ENCODE assay signal across 18 cellular contexts in the genomic region with DNA sequence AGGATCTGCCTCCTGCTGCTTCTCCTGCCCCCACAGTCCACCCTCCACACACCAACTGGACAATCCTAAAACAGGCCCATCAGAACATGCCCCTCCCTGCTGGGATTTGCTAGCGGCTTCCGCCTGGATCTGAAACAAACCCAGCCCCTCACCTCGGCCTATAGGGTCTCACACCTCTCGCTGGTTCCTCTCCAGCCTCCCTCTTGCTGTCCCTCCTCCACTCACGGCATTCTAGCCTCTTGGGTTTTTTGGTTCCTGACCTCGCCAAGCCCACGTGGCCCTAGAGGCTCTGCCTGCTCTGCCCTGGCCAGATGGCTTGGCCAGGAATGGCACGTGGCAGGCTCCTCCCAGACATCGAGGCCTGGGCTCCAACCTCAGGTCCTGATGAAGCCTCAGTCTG. TPM values are rescaled to one million over a fixed set of nuclear protein-coding genes. Genes with fewer than 3 reads are reported as not detected.
DNase-seq lines count a peak whose midpoint lies in the region; ATAC-seq, FAIRE-seq and TF ChIP-seq lines count a peak whose summit lies in the region.
"Had no signal": no experiment of that assay in that cellular context is flagged by ENCODE, and none has a peak within 500 bp of the region (broad histone marks: within the 10 kb centered on the region; RNA-seq: fewer than 3 reads in every experiment).

No MANE protein-coding gene starts in this region.

- dilution Hi-C loops in mammary epithelial cell (cut with HindIII; ENCODE audit: low sequenced_read_pairs), result no loop called here

- H4K91ac ChIP-seq in H1 (replicated peaks; ENCODE audit: insufficient read length, low read length), result peak overlapping the region; percentile 58

- no peak for TF ChIP-seq EP300 in H1 (IDR thresholded peaks at IDR 0.05; ENCODE audit: borderline replicate concordance in 1 of 2, low read depth in 2 of 2, low read length in 2 of 2)

- no peak overlapping the region for H2AFZ ChIP-seq in mammary epithelial cell (ENCODE audit: low read depth, low read length)
- no peak overlapping the region for H2AFZ ChIP-seq in H1 (ENCODE audit: low read length)
- no peak overlapping the region for H2AFZ ChIP-seq in parathyroid adenoma
- H2AFZ ChIP-seq: GM23338, hepatocyte had no signal

- TF ChIP-seq POLR2A in H1 (IDR thresholded peaks at IDR 0.05; ENCODE audit: control extremely low read depth in 1 of 2, low read depth in 2 of 2, low read length in 2 of 2), result no peak
- TF ChIP-seq POLR2A in uterus (IDR thresholded peaks at IDR 0.05), result no peak

- TF ChIP-seq RAD21 in H1 (IDR thresholded peaks at IDR 0.05 in 1 of 2, conservative IDR thresholded peaks at IDR 0.05 in 1 of 2; ENCODE audit: low read depth in 2 of 2, low read length in 2 of 2), result no peak

- in situ Hi-C loops in mammary epithelial cell (cut with MboI; ENCODE audit: low sequenced_read_pairs in 2 of 2), result no loop called here

- WGBS in mammary epithelial cell (ENCODE audit: low coverage, missing lambda C conversion rate), result 52% methylated on average over 3 of the region's 9 CpGs
- WGBS in H1 (ENCODE audit: extremely low coverage in 1 of 2, insufficient coverage in 1 of 2, insufficient read length in 1 of 2, insufficient replicate concordance in 2 of 2, low coverage in 1 of 2, low lambda C conversion rate in 2 of 2, missing lambda C conversion rate in 1 of 2), 2 experiments, result 97% methylated on average over 9 of the region's 9 CpGs; no CpG with 5 or more reads in 1 of the 2 experiments

- H4K5ac ChIP-seq in H1 (ENCODE audit: insufficient read length, low read depth, low read length), result no peak overlapping the region

- no peaks in the 10 kb centered on the region for H4K20me1 ChIP-seq in mammary epithelial cell (ENCODE audit: insufficient read depth, low read length)
- H4K20me1 ChIP-seq in H1 (replicated peaks in 1 of 2; ENCODE audit: control insufficient read depth in 1 of 2, insufficient read depth in 2 of 2, low read length in 2 of 2), result peaks cover 0 to 6% of the 10 kb centered on the region in 2 experiments

- H2BK15ac ChIP-seq in H1 (ENCODE audit: low read length), result no peak overlapping the region

- H3K27me3 Mint-ChIP-seq in MCF 10A (ENCODE audit: insufficient read depth, unreplicated experiment), result no peaks in the 10 kb centered on the region
- H3K27me3 Mint-ChIP-seq: activated CD8-positive, alpha-beta memory T cell treated with anti-CD3 and anti-CD28 coated beads, Interleukin-2, amount 10 ng/mL, durations not matched to agents 7 days and 5 days had no signal

- H3K18ac ChIP-seq in H1 (ENCODE audit: extremely low read depth, low read length), result no peak overlapping the region

- H3K23ac ChIP-seq in H1 (ENCODE audit: insufficient read length), result no peak overlapping the region

- H3K23me2 ChIP-seq in H1 (ENCODE audit: low read depth, low read length), result no peaks in the 10 kb centered on the region

- CTCF ChIA-PET in MCF 10A (lab: Yijun Ruan, JAX), result interaction anchor here (1.0 to 2.0 kb wide), 3 partner anchors 10 to 70 kb away, joined by 3 to 10 read pairs (median 8); no protein-coding TSS in a partner anchor
- CTCF ChIA-PET in mammary epithelial cell (lab: Charles Lee; ENCODE audit: low non-redundant PET), result no interaction called here
- CTCF ChIA-PET in H1 (lab: Charles Lee; ENCODE audit: partially characterized antibody), result interaction anchor here (1.6 to 2.0 kb wide), 3 partner anchors 9 to 37 kb away, joined by 4 to 6 read pairs (median 5); no protein-coding TSS in a partner anchor

- no peaks in the 10 kb centered on the region for H3K36me3 Mint-ChIP-seq in MCF 10A (ENCODE audit: insufficient read depth, unreplicated experiment)
- H3K36me3 Mint-ChIP-seq: activated CD8-positive, alpha-beta memory T cell treated with anti-CD3 and anti-CD28 coated beads, Interleukin-2, amount 10 ng/mL, durations not matched to agents 7 days and 5 days had no signal

- H3K4me2 ChIP-seq in mammary epithelial cell (ENCODE audit: insufficient read depth, low read depth, low read length) (no peak overlapping the region), H1 (ENCODE audit: insufficient read depth in 1 of 2, low read depth in 2 of 2, low read length in 2 of 2) (no peak overlapping the region), parathyroid adenoma (ENCODE audit: low read length) (no peak overlapping the region)
- H3K4me2 ChIP-seq: GM23338, hepatocyte had no signal

- H3K36me3 ChIP-seq in mammary epithelial cell (ENCODE audit: insufficient read depth, low read length), result no peaks in the 10 kb centered on the region
- H3K36me3 ChIP-seq in H1 (ENCODE audit: control insufficient read depth in 2 of 4, insufficient read depth in 4 of 4, low read length in 3 of 4), result no peaks in the 10 kb centered on the region; a peak in 1 of 8 replicates
- no peaks in the 10 kb centered on the region for H3K36me3 ChIP-seq in parathyroid adenoma (ENCODE audit: control insufficient read depth, insufficient read depth, low read length)
- H3K36me3 ChIP-seq in uterus, result no peaks in the 10 kb centered on the region

- H2BK12ac ChIP-seq in H1 (ENCODE audit: low read depth, low read length), result 0 out of 2 replicates have a peak overlapping the region, but pooled peaks have one; percentile 9

- H3K4me1 ChIP-seq in mammary epithelial cell (ENCODE audit: insufficient read depth, low read length) (peaks cover 83% of the 10 kb centered on the region), H1 (replicated peaks in 1 of 4; ENCODE audit: control insufficient read depth in 3 of 4, insufficient read depth in 4 of 4, low read length in 3 of 4) (peaks cover 0 to 12% (median 7%) of the 10 kb centered on the region in 4 experiments; a peak in 4 of 7 replicates), parathyroid adenoma (peaks cover 23% of the 10 kb centered on the region), uterus (peaks cover 15 to 29% of the 10 kb centered on the region in 2 donors)

- TF ChIP-seq CTCF in MCF 10A (IDR thresholded peaks at IDR 0.05; ENCODE audit: unreplicated experiment), result no peak
- no peak for TF ChIP-seq CTCF in mammary epithelial cell (conservative IDR thresholded peaks at IDR 0.05 in 1 of 2, IDR thresholded peaks at IDR 0.05 in 1 of 2; ENCODE audit: extremely low read depth in 1 of 2, insufficient read depth in 1 of 2, low read depth in 1 of 2, low read length in 2 of 2)
- TF ChIP-seq CTCF in H1 (IDR thresholded peaks at IDR 0.05; ENCODE audit: control extremely low read depth in 1 of 3, insufficient read depth in 1 of 3, low read depth in 1 of 3, low read length in 3 of 3), result no peak
- TF ChIP-seq CTCF in parathyroid adenoma (IDR thresholded peaks at IDR 0.05), result no peak
- TF ChIP-seq CTCF in uterus (IDR thresholded peaks at IDR 0.05), result no peak

- H2AK5ac ChIP-seq in H1 (ENCODE audit: low read depth, low read length), result no peak overlapping the region

- no peak for FAIRE-seq in H1 (lab: Jason Lieb, UNC)
- FAIRE-seq: GM12891, urothelium cell line had no signal

- H3K14ac ChIP-seq in H1 (ENCODE audit: insufficient read length), result no peak overlapping the region

- POLR2A ChIA-PET in MCF 10A (lab: Yijun Ruan, JAX) (interaction anchor here (3.9 kb wide), 1 partner anchor 14 kb away, joined by 18 read pairs; no protein-coding TSS in a partner anchor), H1 (lab: Charles Lee; ENCODE audit: partially characterized antibody) (interaction anchor here (1.0 kb wide), 1 partner anchor 10 kb away, joined by 4 read pairs; no protein-coding TSS in a partner anchor)

- peaks cover 39% of the 10 kb centered on the region for H3K4me1 Mint-ChIP-seq in MCF 10A (ENCODE audit: insufficient read depth, unreplicated experiment)

- no peak overlapping the region for H4K8ac ChIP-seq in H1 (ENCODE audit: extremely low read depth, insufficient read depth, low read length)

- H3K79me2 ChIP-seq in mammary epithelial cell (ENCODE audit: insufficient read depth, low read length) (no peaks in the 10 kb centered on the region), H1 (ENCODE audit: control insufficient read depth in 1 of 2, insufficient read depth in 2 of 2, low read length in 2 of 2) (no peaks in the 10 kb centered on the region), parathyroid adenoma (peaks cover 3% of the 10 kb centered on the region)
- H3K79me2 ChIP-seq: hepatocyte had no signal

- no TSS peak for BruUV-seq in MCF 10A (replicated peaks; lab: Mats Ljungman, UMichigan)
- no TSS peak for BruUV-seq in mammary epithelial cell (replicated peaks; lab: Mats Ljungman, UMichigan)

- H2BK5ac ChIP-seq in H1 (ENCODE audit: low read depth, low read length), result 0 out of 2 replicates have a peak overlapping the region, but pooled peaks have one; percentile 44

- intact Hi-C loops in MCF 10A (cut with micrococcal nuclease) (no loop called here), mammary epithelial cell (cut with micrococcal nuclease) (no loop called here), uterus (cut with DNase I; ENCODE audit: low total_unique reads) (no loop called here)

- H3K4me3 Mint-ChIP-seq in MCF 10A (ENCODE audit: unreplicated experiment), result no peak overlapping the region
- H3K4me3 Mint-ChIP-seq: activated CD8-positive, alpha-beta memory T cell treated with anti-CD3 and anti-CD28 coated beads, Interleukin-2, amount 10 ng/mL, durations not matched to agents 7 days and 5 days; GM23338 had no signal

- no peak overlapping the region for H2BK20ac ChIP-seq in H1 (ENCODE audit: low read length)

- H3K9me3 Mint-ChIP-seq in MCF 10A (ENCODE audit: unreplicated experiment), result no peaks in the 10 kb centered on the region
- H3K9me3 Mint-ChIP-seq: GM23338 had no signal

- no peak overlapping the region for H2BK120ac ChIP-seq in H1 (replicated peaks; ENCODE audit: low read depth, low read length)

- ATAC-seq in HG02973 (IDR thresholded peaks at IDR 0.05; ENCODE audit: unreplicated experiment) (no peak), HG03159 (IDR thresholded peaks at IDR 0.05; ENCODE audit: unreplicated experiment) (no peak)
- ATAC-seq: activated CD8-positive, alpha-beta memory T cell treated with anti-CD3 and anti-CD28 coated beads, Interleukin-2, amount 10 ng/mL, durations not matched to agents 7 days and 5 days; GM23338 had no signal

- H3K9ac ChIP-seq in mammary epithelial cell (ENCODE audit: insufficient read depth, low read length), result no peak overlapping the region
- no peak overlapping the region for H3K9ac ChIP-seq in H1 (replicated peaks in 1 of 4; ENCODE audit: extremely low read depth in 1 of 4, low read depth in 3 of 4, low read length in 3 of 4)
- no peak overlapping the region for H3K9ac ChIP-seq in parathyroid adenoma

- peaks cover 2% of the 10 kb centered on the region; the same call in 1 of the 2 replicates for H3K79me1 ChIP-seq in H1 (ENCODE audit: low read depth, low read length)

- H3K9me3 ChIP-seq in mammary epithelial cell (replicated peaks; ENCODE audit: insufficient read depth, low read length) (no peaks in the 10 kb centered on the region), H1 (ENCODE audit: insufficient read depth in 2 of 2, low read depth in 1 of 2, low read length in 1 of 2) (no peaks in the 10 kb centered on the region), parathyroid adenoma (ENCODE audit: control insufficient read depth, low read length) (no peaks in the 10 kb centered on the region), uterus (no peaks in the 10 kb centered on the region)

- DNase-seq in MCF 10A (ENCODE audit: unreplicated experiment) (no peak), mammary epithelial cell (no peak), H1 (ENCODE audit: low read depth in 1 of 2, low spot score in 2 of 2) (no peak), uterus (no peak), NAMALWA (ENCODE audit: low spot score) (no peak)
- DNase-seq: activated CD8-positive, alpha-beta memory T cell treated with anti-CD3 and anti-CD28 coated beads, Interleukin-2, amount 10 ng/mL, durations not matched to agents 7 days and 5 days; DND-41; NCI-H1092; T-helper 9 cell had no signal

- H3K4me3 ChIP-seq in mammary epithelial cell (replicated peaks in 1 of 3; ENCODE audit: insufficient read depth in 1 of 3, low read depth in 2 of 3, low read length in 3 of 3) (no peak overlapping the region), H1 (ENCODE audit: extremely low read depth in 1 of 4, insufficient read depth in 2 of 4, low read depth in 3 of 4, low read length in 4 of 4) (no peak overlapping the region), parathyroid adenoma (ENCODE audit: low read depth, low read length) (no peak overlapping the region), uterus (no peak overlapping the region)
- H3K4me3 ChIP-seq: GM23338, hepatocyte, lung had no signal

- H3K27me3 ChIP-seq in mammary epithelial cell (ENCODE audit: insufficient read depth, low read length) (no peaks in the 10 kb centered on the region), H1 (replicated peaks in 1 of 4; ENCODE audit: control insufficient read depth in 3 of 4, extremely low read depth in 1 of 4, insufficient read depth in 3 of 4, low read length in 3 of 4) (no peaks in the 10 kb centered on the region), parathyroid adenoma (ENCODE audit: control insufficient read depth, insufficient read depth, low read length) (no peaks in the 10 kb centered on the region), uterus (no peaks in the 10 kb centered on the region)
- H3K27me3 ChIP-seq: hepatocyte had no signal

- H3K4ac ChIP-seq in H1 (replicated peaks; ENCODE audit: insufficient read length, low read depth, low read length), result no peak overlapping the region

- peak overlapping the region; percentile 88 for H3K27ac Mint-ChIP-seq in MCF 10A (ENCODE audit: low read depth, unreplicated experiment)
- H3K27ac Mint-ChIP-seq: activated CD8-positive, alpha-beta memory T cell treated with anti-CD3 and anti-CD28 coated beads, Interleukin-2, amount 10 ng/mL, durations not matched to agents 7 days and 5 days had no signal

- H3K27ac ChIP-seq in mammary epithelial cell (ENCODE audit: insufficient read depth, low read depth, low read length), result no peak overlapping the region
- no peak overlapping the region for H3K27ac ChIP-seq in H1 (ENCODE audit: low read depth, low read length)
- peak overlapping the region; percentile 96 for H3K27ac ChIP-seq in parathyroid adenoma
- H3K27ac ChIP-seq in uterus, result peak overlapping the region; percentile 94 to 96

- H3K56ac ChIP-seq in H1 (replicated peaks; ENCODE audit: insufficient read length, low read depth, low read length), result no peak overlapping the region

RNA-seq across cellular contexts. Expression of gene MTSS2, which starts 15.7 kb away (rescaled TPM):
- total RNA-seq in MCF 10A (2022) (75.8 and 78.7 TPM in 2 replicates), mammary epithelial cell (10 to 100 TPM; 25.8 to 42.9 TPM), uterus (100 to 1,000 TPM in 1 of 4 donors, 10 to 100 TPM in 3; 11.2 to 142 (median 18.2) TPM)
- polyA plus RNA-seq in mammary epithelial cell (46.7 TPM), H1 (2011; rRNA removed) (23.3 and 33.8 TPM in 2 replicates)
- 28.8 TPM for polyA minus RNA-seq in mammary epithelial cell
- 34.2 and 36.7 TPM in 2 replicates for total RNA-seq in H1 (2021; fragmentation: NEBNext Ultra II Directional; extraction: Animal tissue kit (Norgen Biotek cat#: 25700))
- 26.1 TPM for polyA plus RNA-seq in H1 (2011; cell fraction: cytosol; rRNA removed)
- polyA plus RNA-seq in H1 (2011; cell fraction: nucleus; rRNA removed), result 34.8 TPM
- polyA plus RNA-seq in H1 (2012, experiment 1 of 2), result 22.4 to 38.9 TPM (median 37.5 TPM) in 4 replicates
- polyA plus RNA-seq in H1 (2012, experiment 2 of 2), result 14.0 TPM
- polyA plus RNA-seq in H1 (2013, experiment 1 of 2), result 32.8 TPM
- 34.0 TPM for polyA plus RNA-seq in H1 (2013, experiment 2 of 2)
- polyA minus RNA-seq in H1 (2011; rRNA and poly(A)+ RNA removed), result 13.3 and 15.3 TPM in 2 replicates
- polyA minus RNA-seq in H1 (2011; cell fraction: cytosol; rRNA and poly(A)+ RNA removed), result 23.2 TPM
- 18.2 TPM for polyA minus RNA-seq in H1 (2011; cell fraction: nucleus; rRNA and poly(A)+ RNA removed)

RNA-seq across cellular contexts. Expression of gene IL34, which starts 55.2 kb away (rescaled TPM):
- total RNA-seq in MCF 10A (2022) (not detected in 2 replicates), mammary epithelial cell (10 to 100 TPM in 1 of 2 donors, under 1 TPM in 1; 0.49 to 42.7 TPM), uterus (1 to 10 TPM in 3 of 4 donors, not detected in 1; 3.3 to 9.4 (median 9.0) TPM)
- polyA plus RNA-seq in mammary epithelial cell (0.84 TPM), H1 (2011; rRNA removed) (5.6 and 8.0 TPM in 2 replicates)
- 2.3 TPM for polyA minus RNA-seq in mammary epithelial cell
- 4.0 and 4.6 TPM in 2 replicates for total RNA-seq in H1 (2021; fragmentation: NEBNext Ultra II Directional; extraction: Animal tissue kit (Norgen Biotek cat#: 25700))
- 6.7 TPM for polyA plus RNA-seq in H1 (2011; cell fraction: cytosol; rRNA removed)
- polyA plus RNA-seq in H1 (2011; cell fraction: nucleus; rRNA removed), result 9.0 TPM
- polyA plus RNA-seq in H1 (2012, experiment 1 of 2), result 4.6 to 6.5 TPM (median 5.2 TPM) in 4 replicates
- polyA plus RNA-seq in H1 (2012, experiment 2 of 2), result 3.3 TPM
- 2.7 TPM for polyA plus RNA-seq in H1 (2013, experiment 1 of 2)
- polyA plus RNA-seq in H1 (2013, experiment 2 of 2), result 3.3 TPM
- 1.7 and 2.2 TPM in 2 replicates for polyA minus RNA-seq in H1 (2011; rRNA and poly(A)+ RNA removed)
- 4.3 TPM for polyA minus RNA-seq in H1 (2011; cell fraction: cytosol; rRNA and poly(A)+ RNA removed)
- polyA minus RNA-seq in H1 (2011; cell fraction: nucleus; rRNA and poly(A)+ RNA removed), result 1.5 TPM
- total RNA-seq: activated CD8-positive, alpha-beta memory T cell treated with anti-CD3 and anti-CD28 coated beads, Interleukin-2, amount 10 ng/mL, durations not matched to agents 7 days and 5 days; HT1080 had no signal

Comparison
In these comparisons a context has a peak if more than half of its experiments do, and no peak if none do; other contexts are left out.
1. H3K27ac ChIP-seq: peak in parathyroid adenoma (single experiment) and uterus (2 of 2); none in mammary epithelial cell (single experiment) and H1 (single experiment).